ENCODE assay signal across 19 cellular contexts in genomic region chr7:117137868-117138267, GRCh38.
"Had no signal": no experiment of that assay in that cellular context is flagged by ENCODE, and none has a peak within 500 bp of the region (broad histone marks: within the 10 kb centered on the region; RNA-seq: fewer than 3 reads in every experiment).

No MANE protein-coding gene starts in this region.

- H3K4me2 ChIP-seq: hepatocyte had no signal

- DNase-seq: colonic mucosa; dermis blood vessel endothelial cell; erythroblast; foreskin melanocyte; head of caudate nucleus; left colon; mammary epithelial cell; mucosa of descending colon; naive thymus-derived CD8-positive, alpha-beta T cell; psoas muscle; retina; right lobe of liver; stimulated activated CD4-positive, alpha-beta T cell treated with anti-CD3 and anti-CD28 coated beads, Interleukin-4, amount 100 ng/mL, for 1 hour; stimulated activated naive CD8-positive, alpha-beta T cell treated with anti-CD3 and anti-CD28 coated beads, Interleukin-15, amount 100 ng/mL, for 72 hours; testis had no signal

- H3K4me3 ChIP-seq: colonic mucosa, hepatocyte, mucosa of descending colon, psoas muscle, right lobe of liver, testis, tibial nerve had no signal

- H3K36me3 ChIP-seq: colonic mucosa, neutrophil had no signal

- H3K9me3 ChIP-seq: colonic mucosa, mucosa of descending colon, neutrophil, psoas muscle, right lobe of liver, testis, tibial nerve had no signal

- H3K27ac ChIP-seq: colonic mucosa, hepatocyte, neutrophil, psoas muscle, right lobe of liver, testis, tibial nerve had no signal

- H3K79me2 ChIP-seq: hepatocyte had no signal

- H3K4me1 ChIP-seq: colonic mucosa, psoas muscle, right lobe of liver, testis, tibial nerve had no signal

- ATAC-seq: left colon; mucosa of descending colon; naive thymus-derived CD8-positive, alpha-beta T cell; psoas muscle; right lobe of liver; stimulated activated memory B cell treated with anti-CD40 and anti-IgM and Interleukin-4, amounts not matched to agents 10 μg/mL and 1 μg/mL and 100 μg/mL, for 72 hours; stimulated activated naive CD8-positive, alpha-beta T cell treated with anti-CD3 and anti-CD28 coated beads, Interleukin-15, amount 100 ng/mL, for 72 hours had no signal

- H2AFZ ChIP-seq: hepatocyte had no signal

- H3K27me3 ChIP-seq: colonic mucosa, hepatocyte, neutrophil, right lobe of liver, testis, tibial nerve had no signal
